In the genomic region with DNA sequence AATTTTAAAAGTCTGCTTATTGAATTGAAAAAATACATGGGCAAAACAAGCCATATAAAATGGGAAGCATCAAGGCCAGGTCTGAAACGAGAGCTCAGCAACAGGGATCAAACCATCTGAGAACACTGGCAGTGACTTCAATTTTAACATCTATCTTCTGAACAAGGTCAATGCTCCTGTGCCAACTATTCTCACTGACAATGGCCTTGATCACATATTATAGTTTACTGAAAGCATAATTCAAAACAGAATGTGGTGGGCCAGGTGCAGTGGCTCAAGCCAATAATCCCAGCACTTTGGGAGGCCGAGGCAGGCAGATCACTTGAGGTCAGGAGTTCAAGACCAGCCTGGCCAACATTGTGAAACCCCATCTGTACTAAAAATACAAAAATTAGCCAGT, we compare ENCODE assay signal across 25 cellular contexts.
"Had no signal": no experiment of that assay in that cellular context is flagged by ENCODE, and none has a peak within 500 bp of the region (broad histone marks: within the 10 kb centered on the region; RNA-seq: fewer than 3 reads in every experiment).

No MANE protein-coding gene starts in this region.

- H3K27me3 ChIP-seq: esophagus squamous epithelium, stomach, thyroid gland had no signal

- H3K27ac ChIP-seq: esophagus squamous epithelium, prostate gland, stomach, thyroid gland had no signal

- ATAC-seq: effector memory CD8-positive, alpha-beta T cell; left colon; naive thymus-derived CD4-positive, alpha-beta T cell; sciatic nerve; stimulated activated effector memory CD8-positive, alpha-beta T cell treated with anti-CD3 and anti-CD28 coated beads, Interleukin-12 subunit alpha, Interleukin-12 subunit beta, amount 100 ng/mL, for 72 hours had no signal

- H3K4me3 ChIP-seq: esophagus squamous epithelium, prostate gland, smooth muscle cell, stomach, thyroid gland had no signal

- H3K4me1 ChIP-seq: prostate gland had no signal

- H3K36me3 ChIP-seq: prostate gland, stomach, thyroid gland had no signal

- H3K9me3 ChIP-seq: esophagus squamous epithelium, prostate gland, stomach, thyroid gland had no signal

- DNase-seq: cerebellar nuclear complex; cortex of kidney; effector memory CD8-positive, alpha-beta T cell; erythroblast; esophagus squamous epithelium; foreskin melanocyte; hypothalamus; immature natural killer cell; islet precursor cell; kidney glomerular epithelial cell; left colon; mesenchymal stem cell; midbrain; naive thymus-derived CD4-positive, alpha-beta T cell; nucleus accumbens; stimulated activated CD4-positive, alpha-beta T cell treated with anti-CD3 and anti-CD28 coated beads, Interleukin-12 subunit alpha, Interleukin-12 subunit beta, amount 100 ng/mL, for 4 hours; stimulated activated CD4-positive, alpha-beta T cell treated with anti-CD3 and anti-CD28 coated beads, Interleukin-2, amount 100 ng/mL, for 24 hours; stimulated activated CD4-positive, alpha-beta T cell treated with anti-CD3 and anti-CD28 coated beads, Interleukin-4, amount 100 ng/mL, for 24 hours; stimulated activated naive CD4-positive, alpha-beta T cell treated with Interleukin-2 at 50 U/mL for 16 hours; stomach; thyroid gland had no signal
